8 cellular contexts compared by ENCODE assay signal in the genomic region with DNA sequence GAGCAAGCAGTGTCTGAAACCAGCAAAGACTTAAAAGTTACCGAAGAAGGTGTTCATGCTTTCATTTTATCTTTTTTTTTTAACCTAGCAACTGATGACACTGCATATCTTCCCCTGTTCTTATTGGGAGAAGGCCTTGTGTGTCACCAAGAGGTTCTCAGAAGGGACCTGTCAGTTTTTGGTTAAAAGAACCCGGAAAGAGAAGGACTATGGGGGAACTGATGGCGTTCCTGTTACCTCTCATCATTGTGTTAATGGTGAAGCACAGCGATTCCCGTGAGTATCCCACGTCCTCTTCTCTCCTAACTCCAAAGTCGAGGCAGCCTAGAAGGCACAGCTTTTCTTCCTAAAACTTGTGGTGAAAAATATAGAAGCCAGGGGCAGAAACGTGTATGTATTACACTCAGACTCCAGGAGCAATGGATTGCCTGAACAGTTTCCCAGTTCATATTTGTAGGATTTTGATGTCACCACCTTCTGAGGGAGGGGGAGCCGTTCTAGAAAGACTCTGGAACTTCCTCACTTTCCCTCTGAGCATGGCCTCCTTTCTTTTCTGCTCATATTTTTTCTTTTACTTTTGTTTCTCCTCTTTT. TPM values are rescaled to one million over a fixed set of nuclear protein-coding genes. Genes with fewer than 3 reads are reported as not detected.
DNase-seq lines count a peak whose midpoint lies in the region; ATAC-seq, FAIRE-seq and TF ChIP-seq lines count a peak whose summit lies in the region.

A gene (plus strand): TSS at position 185 of the 593 bp plus-strand sequence. CDS start 25 bp downstream, at position 210.

- peaks cover 13% of the 10 kb centered on the region; the same call in 2 of the 3 replicates for H3K4me1 ChIP-seq in A549
- H3K4me1 ChIP-seq in Loucy (ENCODE audit: insufficient read depth, low read length, poor library complexity, severe bottlenecking), result peaks cover 52% of the 10 kb centered on the region
- H3K4me1 ChIP-seq in lung (ENCODE audit: control insufficient read depth in 2 of 2, insufficient read depth in 2 of 2, low read length in 2 of 2), result peaks cover 7 to 9% of the 10 kb centered on the region in 2 donors
- peaks cover 32 to 40% of the 10 kb centered on the region in 2 donors for H3K4me1 ChIP-seq in thoracic aorta (ENCODE audit: control insufficient read depth in 1 of 2, low read depth in 2 of 2)

- H2AFZ ChIP-seq in Loucy (ENCODE audit: low read length), result peak within 1 kb of the TSS; percentile 89

- CTCF ChIA-PET in A549 (lab: Yijun Ruan, JAX), result interaction anchor here (0.6 to 2.9 kb wide), 2 partner anchors 13 to 109 kb away, joined by 3 to 14 read pairs; no protein-coding TSS in a partner anchor

- H3K9me3 ChIP-seq in A549 (no peaks in the 10 kb centered on the region), Loucy (ENCODE audit: insufficient read depth, low read depth, low read length) (no peaks in the 10 kb centered on the region), lung (ENCODE audit: control insufficient read depth in 2 of 2, insufficient read depth in 1 of 2, low read length in 1 of 2) (no peaks in the 10 kb centered on the region), thoracic aorta (no peaks in the 10 kb centered on the region)

- H3K36me3 ChIP-seq in GM06990 (ENCODE audit: control insufficient read depth, insufficient read depth, low read length), result peaks cover 2% of the 10 kb centered on the region; the same call in 1 of the 2 replicates
- H3K36me3 ChIP-seq in Loucy (ENCODE audit: insufficient read depth, low read length), result no peaks in the 10 kb centered on the region
- no peaks in the 10 kb centered on the region for H3K36me3 ChIP-seq in lung (ENCODE audit: control insufficient read depth in 2 of 2, insufficient read depth in 2 of 2, low read length in 2 of 2)
- no peaks in the 10 kb centered on the region for H3K36me3 ChIP-seq in thoracic aorta

- H3F3A ChIP-seq in Loucy (ENCODE audit: low read depth), result no peaks in the 10 kb centered on the region

- peak within 1 kb of the TSS; percentile 93 for H3K4me2 ChIP-seq in A549
- H3K4me2 ChIP-seq in Loucy (ENCODE audit: low read depth, low read length, poor library complexity, severe bottlenecking), result peak within 1 kb of the TSS; percentile 88

- peak within 1 kb of the TSS; percentile 74 for H3K9ac ChIP-seq in Loucy (ENCODE audit: low read depth, low read length, poor library complexity, severe bottlenecking)

- H3K27ac ChIP-seq in A549 (peak within 1 kb of the TSS; percentile 69 to 84), lung (ENCODE audit: low read depth in 1 of 2, low read length in 1 of 2) (peak within 1 kb of the TSS; percentile 76 to 97), thoracic aorta (peak within 1 kb of the TSS; percentile 98)

- no peak for TF ChIP-seq RAD21 in A549 (conservative IDR thresholded peaks at IDR 0.05 in 1 of 2, IDR thresholded peaks at IDR 0.05 in 1 of 2)

- ATAC-seq in A549 (peak; percentile 93 to 96), lung (ENCODE audit: insufficient read depth, low FRiP score) (peak; percentile 89), thoracic aorta (ENCODE audit: insufficient number of reproducible peaks, low FRiP score, low read depth) (peak; percentile 97)

- no peak for TF ChIP-seq CTCF in A549 (IDR thresholded peaks at IDR 0.05)
- no peak for TF ChIP-seq CTCF in GM06990 (IDR thresholded peaks at IDR 0.05; ENCODE audit: insufficient read depth, low read length, poor library complexity, severe bottlenecking)
- no peak for TF ChIP-seq CTCF in Loucy (conservative IDR thresholded peaks at IDR 0.05; ENCODE audit: low read length)
- TF ChIP-seq CTCF in lung (IDR thresholded peaks at IDR 0.05; ENCODE audit: control extremely low read depth, extremely low read depth), result no peak
- no peak for TF ChIP-seq CTCF in thoracic aorta (IDR thresholded peaks at IDR 0.05)

- no peaks in the 10 kb centered on the region for H3K27me3 ChIP-seq in GM06990 (replicated peaks; ENCODE audit: control insufficient read depth, insufficient read depth, low read length)
- no peaks in the 10 kb centered on the region for H3K27me3 ChIP-seq in Loucy (ENCODE audit: insufficient read depth, low read length, poor library complexity, severe bottlenecking)
- no peaks in the 10 kb centered on the region for H3K27me3 ChIP-seq in lung (ENCODE audit: control insufficient read depth, insufficient read depth)
- H3K27me3 ChIP-seq in thoracic aorta (replicated peaks; ENCODE audit: insufficient read depth), result no peaks in the 10 kb centered on the region

- H3K4me3 ChIP-seq in A549 (peak within 1 kb of the TSS; percentile 43), GM06990 (replicated peaks; ENCODE audit: low read depth, low read length) (peak within 1 kb of the TSS; percentile 92), Loucy (ENCODE audit: low read length, poor library complexity, severe bottlenecking) (peak within 1 kb of the TSS; percentile 81), lung (peak within 1 kb of the TSS; percentile 52), thoracic aorta (peak within 1 kb of the TSS; percentile 81)

- FAIRE-seq in A549 (lab: Jason Lieb, UNC), result no peak

- peak within 1 kb of the TSS; percentile 97 for H3K27ac Mint-ChIP-seq in T-helper 1 cell treated with Interleukin-12 subunit alpha and Interleukin-12 subunit beta and Interleukin-4 antibody, amounts not matched to agents 30 μg/mL and 1 μg/mL, for 36 hours
- H3K27ac Mint-ChIP-seq in dendritic cell treated with granulocyte-macrophage colony-stimulating factor and Interleukin-4, amounts not matched to agents 40 ng/mL and 50 ng/mL, for 4 days, result peak within 1 kb of the TSS; percentile 99

- POLR2A ChIA-PET in A549 (lab: Yijun Ruan, JAX), result interaction anchor here (0.8 to 1.4 kb wide), 3 partner anchors 10 to 95 kb away, joined by 4 to 10 read pairs (median 7); a partner anchor contains a TSS

- no peaks in the 10 kb centered on the region for H3K9me2 ChIP-seq in Loucy (replicated peaks; ENCODE audit: low read depth, low read length)

- WGBS in A549 (ENCODE audit: missing lambda C conversion rate), result 6% methylated on average over 9 of the region's 9 CpGs
- 2 to 8% methylated on average over 9 of the region's 9 CpGs for WGBS in lung, 2 donors

- H3K4me1 Mint-ChIP-seq in T-helper 1 cell treated with Interleukin-12 subunit alpha and Interleukin-12 subunit beta and Interleukin-4 antibody, amounts not matched to agents 30 μg/mL and 1 μg/mL, for 36 hours (ENCODE audit: low read depth), result peaks cover 43% of the 10 kb centered on the region
- H3K4me1 Mint-ChIP-seq in dendritic cell treated with granulocyte-macrophage colony-stimulating factor and Interleukin-4, amounts not matched to agents 40 ng/mL and 50 ng/mL, for 4 days (ENCODE audit: low read depth), result peaks cover 65% of the 10 kb centered on the region

- no peaks in the 10 kb centered on the region for H4K20me1 ChIP-seq in Loucy (ENCODE audit: insufficient read depth, low read length, poor library complexity, severe bottlenecking)

- intact Hi-C loops in dendritic cell treated with granulocyte-macrophage colony-stimulating factor and Interleukin-4, amounts not matched to agents 40 ng/mL and 50 ng/mL, for 4 days (cut with micrococcal nuclease), result no loop called here

- DNase-seq in A549 (ENCODE audit: low read depth in 1 of 2, low spot score in 1 of 2), result peak; percentile 71 to 84
- peak; percentile 83 for DNase-seq in GM06990 (ENCODE audit: extremely low read depth, insufficient read length)
- DNase-seq in HCEC 1CT, result peak; percentile 84
- DNase-seq in lung (ENCODE audit: low spot score), result peak; percentile 35
- no peak for DNase-seq in thoracic aorta (ENCODE audit: low spot score)

- peaks cover 24% of the 10 kb centered on the region for H3K79me2 ChIP-seq in Loucy (ENCODE audit: insufficient read depth, low read length)

- TF ChIP-seq POLR2A in A549 (IDR thresholded peaks at IDR 0.05; ENCODE audit: low read length), result no peak

- no peak for TF ChIP-seq EP300 in A549 (IDR thresholded peaks at IDR 0.05)

- H3K36me3 Mint-ChIP-seq in T-helper 1 cell treated with Interleukin-12 subunit alpha and Interleukin-12 subunit beta and Interleukin-4 antibody, amounts not matched to agents 30 μg/mL and 1 μg/mL, for 36 hours (ENCODE audit: low read depth), result peaks cover 22% of the 10 kb centered on the region
- peaks cover 30% of the 10 kb centered on the region for H3K36me3 Mint-ChIP-seq in dendritic cell treated with granulocyte-macrophage colony-stimulating factor and Interleukin-4, amounts not matched to agents 40 ng/mL and 50 ng/mL, for 4 days (ENCODE audit: low read depth)

- H3K4me3 Mint-ChIP-seq in T-helper 1 cell treated with Interleukin-12 subunit alpha and Interleukin-12 subunit beta and Interleukin-4 antibody, amounts not matched to agents 30 μg/mL and 1 μg/mL, for 36 hours, result peak within 1 kb of the TSS; percentile 92
- H3K4me3 Mint-ChIP-seq in dendritic cell treated with granulocyte-macrophage colony-stimulating factor and Interleukin-4, amounts not matched to agents 40 ng/mL and 50 ng/mL, for 4 days, result peak within 1 kb of the TSS; percentile 84

- H3K27me3 Mint-ChIP-seq in T-helper 1 cell treated with Interleukin-12 subunit alpha and Interleukin-12 subunit beta and Interleukin-4 antibody, amounts not matched to agents 30 μg/mL and 1 μg/mL, for 36 hours (ENCODE audit: low read depth), result no peaks in the 10 kb centered on the region
- no peaks in the 10 kb centered on the region for H3K27me3 Mint-ChIP-seq in dendritic cell treated with granulocyte-macrophage colony-stimulating factor and Interleukin-4, amounts not matched to agents 40 ng/mL and 50 ng/mL, for 4 days

- H3K9me3 Mint-ChIP-seq in T-helper 1 cell treated with Interleukin-12 subunit alpha and Interleukin-12 subunit beta and Interleukin-4 antibody, amounts not matched to agents 30 μg/mL and 1 μg/mL, for 36 hours, result no peaks in the 10 kb centered on the region
- no peaks in the 10 kb centered on the region for H3K9me3 Mint-ChIP-seq in dendritic cell treated with granulocyte-macrophage colony-stimulating factor and Interleukin-4, amounts not matched to agents 40 ng/mL and 50 ng/mL, for 4 days

TF ChIP-seq in A549, 52 proteins besides CTCF, POLR2A, EP300 and RAD21:
- TF ChIP-seq MAFK (IDR thresholded peaks at IDR 0.05; ENCODE audit: partially characterized antibody) (peak; percentile 96), HDAC2 (IDR thresholded peaks at IDR 0.05) (no peak), RFX5 (IDR thresholded peaks at IDR 0.05) (peak; percentile 99), MAZ (IDR thresholded peaks at IDR 0.05; ENCODE audit: borderline replicate concordance, low read depth, low read length) (no peak), HOXA7 (CRISPR knock-in tag; IDR thresholded peaks at IDR 0.05) (no peak), EHMT2 (IDR thresholded peaks at IDR 0.05; ENCODE audit: low read depth) (no peak), CBX2 (IDR thresholded peaks at IDR 0.05; ENCODE audit: borderline replicate concordance, low read depth) (no peak), HOXB13 (CRISPR knock-in tag; IDR thresholded peaks at IDR 0.05; ENCODE audit: low read depth) (no peak)

RNA-seq across cellular contexts. Expression of the gene that starts here (rescaled TPM):
- polyA plus RNA-seq in A549 (2011; rRNA removed), result 17.2 and 20.8 TPM in 2 replicates
- polyA plus RNA-seq in A549 (2012; cell fraction: cytosol; rRNA removed), result 2.8 and 3.7 TPM in 2 replicates
- 2.5 and 2.8 TPM in 2 replicates for polyA plus RNA-seq in A549 (2012; cell fraction: nucleus; rRNA removed)
- polyA plus RNA-seq in A549 (2017; fragmentation: RNase III; extraction: RNeasy Plus Mini Kit Qiagen cat#74134 plus additional on column Dnase treatment), result 8.3 to 10.7 TPM (median 9.1 TPM) in 3 replicates
- polyA minus RNA-seq in A549 (2011; rRNA and poly(A)+ RNA removed), result 17.2 and 21.9 TPM in 2 replicates
- 10 to 100 TPM; 18.9 to 31.0 TPM for total RNA-seq in lung
- 10 to 100 TPM in 1 of 2 donors, 1 to 10 TPM in 1; 8.1 to 29.0 TPM for polyA plus RNA-seq in lung
- total RNA-seq in thoracic aorta, result 10 to 100 TPM; 19.6 to 30.0 TPM
